Comparison of ENCODE assay signal across 21 cellular contexts in genomic region chr2:205771063-205771462, GRCh38.
DNase-seq lines count a peak whose midpoint lies in the region; TF ChIP-seq lines count a peak whose summit lies in the region.
"Had no signal": no experiment of that assay in that cellular context is flagged by ENCODE, and none has a peak within 500 bp of the region (broad histone marks: within the 10 kb centered on the region; RNA-seq: fewer than 3 reads in every experiment).

No MANE protein-coding gene starts in this region.

- intact Hi-C loops in transverse colon (cut with DNase I; ENCODE audit: low total_unique reads): no loop called here
- intact Hi-C loops in activated CD4-positive, alpha-beta memory T cell treated with anti-CD3 and anti-CD28 coated beads for 36 hours (cut with micrococcal nuclease): no loop called here

- no peaks in the 10 kb centered on the region for H3K36me3 Mint-ChIP-seq in activated CD4-positive, alpha-beta memory T cell treated with anti-CD3 and anti-CD28 coated beads for 36 hours
- H3K36me3 Mint-ChIP-seq: activated naive CD8-positive, alpha-beta T cell treated with anti-CD3 and anti-CD28 coated beads for 36 hours; natural killer cell treated with Interleukin-12 subunit alpha and Interleukin-12 subunit beta and Interleukin-15 and Interleukin-18, amount 100 ng/mL, for 72 hours; stimulated activated effector memory CD8-positive, alpha-beta T cell treated with anti-CD3 and anti-CD28 coated beads, Interleukin-12 subunit alpha, Interleukin-12 subunit beta, amount 100 ng/mL, for 72 hours had no signal

- H3K27me3 Mint-ChIP-seq in activated CD4-positive, alpha-beta memory T cell treated with anti-CD3 and anti-CD28 coated beads for 36 hours: peaks cover 28% of the 10 kb centered on the region

- CTCF ChIA-PET in activated CD4-positive, alpha-beta memory T cell treated with anti-CD3 and anti-CD28 coated beads for 36 hours (lab: Charles Lee): no interaction called here

- TF ChIP-seq POLR2A in transverse colon (IDR thresholded peaks at IDR 0.05): no peak

- no peak overlapping the region for H3K4me3 Mint-ChIP-seq in activated CD4-positive, alpha-beta memory T cell treated with anti-CD3 and anti-CD28 coated beads for 36 hours
- H3K4me3 Mint-ChIP-seq: activated B cell treated with CpG ODN at 0.5 μM for 24 hours; activated naive CD8-positive, alpha-beta T cell treated with anti-CD3 and anti-CD28 coated beads for 36 hours; activated T-cell treated with anti-CD3 and anti-CD28 coated beads, Interleukin-2, amount 50 U/mL, for 72 hours; natural killer cell treated with Interleukin-12 subunit alpha and Interleukin-12 subunit beta and Interleukin-15 and Interleukin-18, amount 100 ng/mL, for 72 hours; stimulated activated effector memory CD8-positive, alpha-beta T cell treated with anti-CD3 and anti-CD28 coated beads, Interleukin-12 subunit alpha, Interleukin-12 subunit beta, amount 100 ng/mL, for 72 hours; T-helper 17 cell had no signal

- H3K9me3 ChIP-seq in mesodermal cell (ENCODE audit: control insufficient read depth, low read length) (no peaks in the 10 kb centered on the region), transverse colon (no peaks in the 10 kb centered on the region)
- H3K9me3 ChIP-seq: breast epithelium had no signal

- H3K4me3 ChIP-seq in mesodermal cell (ENCODE audit: extremely low read depth, insufficient read depth, low read length, poor library complexity, severe bottlenecking) (no peak overlapping the region), transverse colon (no peak overlapping the region)
- H3K4me3 ChIP-seq: breast epithelium had no signal

- no peak overlapping the region for H3K27ac Mint-ChIP-seq in activated CD4-positive, alpha-beta memory T cell treated with anti-CD3 and anti-CD28 coated beads for 36 hours
- H3K27ac Mint-ChIP-seq: activated B cell treated with CpG ODN at 0.5 μM for 24 hours; activated naive CD8-positive, alpha-beta T cell treated with anti-CD3 and anti-CD28 coated beads for 36 hours; activated T-cell treated with anti-CD3 and anti-CD28 coated beads, Interleukin-2, amount 50 U/mL, for 72 hours; natural killer cell treated with Interleukin-12 subunit alpha and Interleukin-12 subunit beta and Interleukin-15 and Interleukin-18, amount 100 ng/mL, for 72 hours; stimulated activated effector memory CD8-positive, alpha-beta T cell treated with anti-CD3 and anti-CD28 coated beads, Interleukin-12 subunit alpha, Interleukin-12 subunit beta, amount 100 ng/mL, for 72 hours; T-helper 17 cell had no signal

- H3K9me3 Mint-ChIP-seq in activated CD4-positive, alpha-beta memory T cell treated with anti-CD3 and anti-CD28 coated beads for 36 hours: no peaks in the 10 kb centered on the region
- H3K9me3 Mint-ChIP-seq: activated B cell treated with CpG ODN at 0.5 μM for 24 hours; activated naive CD8-positive, alpha-beta T cell treated with anti-CD3 and anti-CD28 coated beads for 36 hours; activated T-cell treated with anti-CD3 and anti-CD28 coated beads, Interleukin-2, amount 50 U/mL, for 72 hours; natural killer cell treated with Interleukin-12 subunit alpha and Interleukin-12 subunit beta and Interleukin-15 and Interleukin-18, amount 100 ng/mL, for 72 hours; stimulated activated effector memory CD8-positive, alpha-beta T cell treated with anti-CD3 and anti-CD28 coated beads, Interleukin-12 subunit alpha, Interleukin-12 subunit beta, amount 100 ng/mL, for 72 hours had no signal

- in situ Hi-C loops in transverse colon (cut with MboI; ENCODE audit: low pct_ligation_motif_present in 1 of 4, low pct_unique_long_range_greater_than_20kb in 1 of 4, low sequenced_read_pairs in 3 of 4): loop anchor here in 3 of 4 donors (10.0 kb wide), 2 partner anchors 114 to 154 kb away; no protein-coding TSS in a partner anchor

- H3K4me1 ChIP-seq in mesodermal cell (ENCODE audit: control insufficient read depth, insufficient read depth, low read length, poor library complexity, severe bottlenecking): peaks cover 32% of the 10 kb centered on the region
- peaks cover 34 to 65% (median 46%) of the 10 kb centered on the region in 4 donors for H3K4me1 ChIP-seq in transverse colon
- H3K4me1 ChIP-seq: breast epithelium had no signal

- peaks cover 6% of the 10 kb centered on the region for H3K4me1 Mint-ChIP-seq in activated CD4-positive, alpha-beta memory T cell treated with anti-CD3 and anti-CD28 coated beads for 36 hours (ENCODE audit: low read depth)
- H3K4me1 Mint-ChIP-seq: stimulated activated effector memory CD8-positive, alpha-beta T cell treated with anti-CD3 and anti-CD28 coated beads, Interleukin-12 subunit alpha, Interleukin-12 subunit beta, amount 100 ng/mL, for 72 hours had no signal

- POLR2A ChIA-PET in activated CD4-positive, alpha-beta memory T cell treated with anti-CD3 and anti-CD28 coated beads for 36 hours (lab: Charles Lee): no interaction called here

- H3K27me3 ChIP-seq in transverse colon: no peaks in the 10 kb centered on the region
- H3K27me3 ChIP-seq: breast epithelium had no signal

- DNase-seq in EH (ENCODE audit: low read depth): peak; percentile 17
- DNase-seq in epithelial cell of prostate (ENCODE audit: low read depth, low spot score): no peak
- DNase-seq in transverse colon: no peak
- DNase-seq in activated CD4-positive, alpha-beta memory T cell treated with anti-CD3 and anti-CD28 coated beads for 36 hours: no peak
- no peak for DNase-seq in NCI-H1105 (lab: John Stamatoyannopoulos, UW)
- no peak for DNase-seq in NCI-H1092 treated with DMSO at 0.1 percent for 48 hours (lab: John Stamatoyannopoulos, UW)
- DNase-seq in NCI-H1417 treated with DMSO at 0.1 percent for 48 hours (lab: John Stamatoyannopoulos, UW): no peak
- DNase-seq: activated B cell treated with CpG ODN at 0.5 μM for 24 hours; activated naive CD8-positive, alpha-beta T cell treated with anti-CD3 and anti-CD28 coated beads for 36 hours; activated T-cell treated with anti-CD3 and anti-CD28 coated beads, Interleukin-2, amount 50 U/mL, for 72 hours; COR-L47; dermis blood vessel endothelial cell; glutamatergic neuron; NCI-H524 treated with DMSO at 0.1 percent for 48 hours; SHP77 treated with DMSO at 0.1 percent for 48 hours; T-helper 17 cell had no signal

- no peak for TF ChIP-seq EP300 in transverse colon (IDR thresholded peaks at IDR 0.05; ENCODE audit: low read depth)

- peaks cover 43% of the 10 kb centered on the region for H3K36me3 ChIP-seq in mesodermal cell (ENCODE audit: control insufficient read depth, insufficient read depth, low read length)
- H3K36me3 ChIP-seq in transverse colon: no peaks in the 10 kb centered on the region
- H3K36me3 ChIP-seq: breast epithelium had no signal

- 89 to 91% methylated on average over 9 of the region's 10 CpGs for WGBS in mesodermal cell (ENCODE audit: insufficient coverage in 2 of 2), 2 experiments
- WGBS in transverse colon (ENCODE audit: low coverage in 1 of 2), 2 donors: 23 to 44% methylated on average over 4 to 10 of the region's 10 CpGs

- H3K27ac ChIP-seq in epithelial cell of prostate: peak overlapping the region; percentile 33
- H3K27ac ChIP-seq in mesodermal cell (ENCODE audit: low read depth, low read length, severe bottlenecking): peak overlapping the region; percentile 11
- H3K27ac ChIP-seq in transverse colon: peak overlapping the region; percentile 68 to 86 (median 74)
- H3K27ac ChIP-seq: breast epithelium, HL-60 had no signal

- TF ChIP-seq CTCF in transverse colon (IDR thresholded peaks at IDR 0.05): no peak

Comparison
In these comparisons a context has a peak if more than half of its experiments do, and no peak if none do; other contexts are left out.
1. H3K27ac ChIP-seq: peak in every context shown above with its lines; median percentile 74 in transverse colon; 33 in epithelial cell of prostate; 11 in mesodermal cell.